20 cellular contexts compared by ENCODE assay signal in the genomic region with DNA sequence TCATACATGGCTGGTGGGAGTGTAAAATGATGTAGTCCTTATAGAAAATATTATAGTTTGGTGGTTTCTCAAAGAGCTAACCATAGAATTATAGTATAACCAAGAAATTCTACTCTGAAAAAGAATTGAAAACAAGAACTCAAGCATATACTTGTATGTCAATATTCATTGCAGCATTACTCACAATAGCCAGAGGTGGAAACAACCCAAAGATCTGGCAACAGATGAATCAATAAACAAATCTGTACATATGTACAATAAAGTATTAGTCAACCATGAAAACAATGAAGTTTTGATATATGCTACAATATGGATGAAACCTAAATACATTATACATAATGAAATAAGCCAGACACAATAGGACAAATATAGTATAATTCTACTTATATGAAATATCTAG. TPM values are rescaled to one million over a fixed set of nuclear protein-coding genes. Genes with fewer than 3 reads are reported as not detected.
A peak's percentile ranks its signal among the peaks of the same experiment; 100 is the strongest.
DNase-seq lines count a peak whose midpoint lies in the region; ATAC-seq and TF ChIP-seq lines count a peak whose summit lies in the region.
"Had no signal": no experiment of that assay in that cellular context is flagged by ENCODE, and none has a peak within 500 bp of the region (broad histone marks: within the 10 kb centered on the region; RNA-seq: fewer than 3 reads in every experiment).

No MANE protein-coding gene starts in this region.

- BruUV-seq in mammary epithelial cell (replicated peaks; lab: Mats Ljungman, UMichigan): no TSS peak
- no TSS peak for BruUV-seq in MCF 10A (replicated peaks; lab: Mats Ljungman, UMichigan)

- H3K36me3 ChIP-seq in mammary epithelial cell (ENCODE audit: insufficient read depth, low read length): no peaks in the 10 kb centered on the region
- no peaks in the 10 kb centered on the region for H3K36me3 ChIP-seq in psoas muscle (ENCODE audit: insufficient read depth in 1 of 2, low read depth in 1 of 2)
- H3K36me3 ChIP-seq in hepatocyte (replicated peaks; ENCODE audit: insufficient read depth, low read depth): no peaks in the 10 kb centered on the region

- H3K9ac ChIP-seq in mammary epithelial cell (ENCODE audit: insufficient read depth, low read length): no peak overlapping the region

- in situ Hi-C loops in mammary epithelial cell (cut with MboI; ENCODE audit: low sequenced_read_pairs in 2 of 2): loop anchor here (10.0 kb wide), 3 partner anchors 529 to 939 kb away; no protein-coding TSS in a partner anchor

- peaks cover 6% of the 10 kb centered on the region for H3K4me1 ChIP-seq in mammary epithelial cell (ENCODE audit: insufficient read depth, low read length)
- H3K4me1 ChIP-seq in psoas muscle: peaks cover 52% of the 10 kb centered on the region
- H3K4me1 ChIP-seq in hepatocyte (ENCODE audit: insufficient read depth): peaks cover 4% of the 10 kb centered on the region
- H3K4me1 ChIP-seq: A549 had no signal

- H3K9me2 ChIP-seq in hepatocyte (replicated peaks; ENCODE audit: insufficient read depth): no peaks in the 10 kb centered on the region

- H2AFZ ChIP-seq in mammary epithelial cell (ENCODE audit: low read depth, low read length): no peak overlapping the region
- H2AFZ ChIP-seq in hepatocyte: no peak overlapping the region

- H3K4me2 ChIP-seq in mammary epithelial cell (ENCODE audit: insufficient read depth, low read depth, low read length) (no peak overlapping the region), hepatocyte (no peak overlapping the region)
- H3K4me2 ChIP-seq: A549 had no signal

- no peak overlapping the region for H3K4me3 Mint-ChIP-seq in MCF 10A (ENCODE audit: unreplicated experiment)
- H3K4me3 Mint-ChIP-seq: CD4-positive, alpha-beta T cell; IgD-negative memory B cell had no signal

- ATAC-seq in psoas muscle (no peak), HG02610 (IDR thresholded peaks at IDR 0.05; ENCODE audit: unreplicated experiment) (no peak)
- ATAC-seq: A549, HCT116, HepG2 had no signal

- H3K4me3 ChIP-seq in mammary epithelial cell (replicated peaks in 1 of 3; ENCODE audit: insufficient read depth in 1 of 3, low read depth in 2 of 3, low read length in 3 of 3) (no peak overlapping the region), epithelial cell of esophagus (ENCODE audit: low read length) (no peak overlapping the region), psoas muscle (no peak overlapping the region), hepatocyte (no peak overlapping the region)
- H3K4me3 ChIP-seq: A549 had no signal

- dilution Hi-C loops in mammary epithelial cell (cut with HindIII; ENCODE audit: low sequenced_read_pairs): no loop called here

- H3K9me3 ChIP-seq in mammary epithelial cell (replicated peaks; ENCODE audit: insufficient read depth, low read length): no peaks in the 10 kb centered on the region
- no peaks in the 10 kb centered on the region for H3K9me3 ChIP-seq in psoas muscle
- no peaks in the 10 kb centered on the region for H3K9me3 ChIP-seq in hepatocyte (ENCODE audit: low read depth)
- H3K9me3 ChIP-seq: A549 had no signal

- H3K4me1 Mint-ChIP-seq in MCF 10A (ENCODE audit: insufficient read depth, unreplicated experiment): peaks cover 7% of the 10 kb centered on the region
- H3K4me1 Mint-ChIP-seq: IgD-negative memory B cell had no signal

- intact Hi-C loops in mammary epithelial cell (cut with micrococcal nuclease): loop anchor here (10.0 kb wide), 1 partner anchor 179 kb away; no protein-coding TSS in a partner anchor
- intact Hi-C loops in MCF 10A (cut with micrococcal nuclease): no loop called here
- intact Hi-C loops in psoas muscle (cut with DNase I): loop anchor here in 1 of 2 donors (5.0 kb wide), 1 partner anchor 501 kb away; the partner anchor contains the start of gene ATP1B1

- no peak overlapping the region for H3K27ac ChIP-seq in mammary epithelial cell (ENCODE audit: insufficient read depth, low read depth, low read length)
- H3K27ac ChIP-seq in psoas muscle: peak overlapping the region; percentile 94
- no peak overlapping the region for H3K27ac ChIP-seq in hepatocyte
- H3K27ac ChIP-seq: 22Rv1, A549, C4-2B had no signal

- H3K27me3 ChIP-seq in mammary epithelial cell (ENCODE audit: insufficient read depth, low read length) (no peaks in the 10 kb centered on the region), psoas muscle (ENCODE audit: insufficient read depth in 3 of 3, low read length in 2 of 3) (no peaks in the 10 kb centered on the region), hepatocyte (no peaks in the 10 kb centered on the region)

- no peak overlapping the region for H3K27ac Mint-ChIP-seq in MCF 10A (ENCODE audit: low read depth, unreplicated experiment)
- H3K27ac Mint-ChIP-seq: CD4-positive, alpha-beta T cell; IgD-negative memory B cell had no signal

- H3K9me3 Mint-ChIP-seq in MCF 10A (ENCODE audit: unreplicated experiment): no peaks in the 10 kb centered on the region
- H3K9me3 Mint-ChIP-seq: CD4-positive, alpha-beta T cell; IgD-negative memory B cell had no signal

- H3K27me3 Mint-ChIP-seq in MCF 10A (ENCODE audit: insufficient read depth, unreplicated experiment): no peaks in the 10 kb centered on the region

- H3K36me3 Mint-ChIP-seq in MCF 10A (ENCODE audit: insufficient read depth, unreplicated experiment): no peaks in the 10 kb centered on the region
- H3K36me3 Mint-ChIP-seq: IgD-negative memory B cell had no signal

- DNase-seq in mammary epithelial cell (peak; percentile 32), MCF 10A (ENCODE audit: unreplicated experiment) (no peak), epithelial cell of esophagus (ENCODE audit: low read depth) (peak; percentile 77), psoas muscle (no peak), hepatocyte (ENCODE audit: low spot score) (no peak)
- no peak for DNase-seq in activated CD4-positive, alpha-beta T cell treated with anti-CD3 and anti-CD28 coated beads, Interleukin-2, amount 50 U/mL, for 1 hour
- DNase-seq: AML-193; CD4-positive, alpha-beta T cell; DMS79 treated with DMSO at 0.1 percent for 48 hours; GF-D8; GOT3; H7 had no signal

- POLR2A ChIA-PET in MCF 10A (lab: Yijun Ruan, JAX): interaction anchor here (0.6 to 1.5 kb wide), 3 partner anchors 29 to 510 kb away, joined by 3 to 4 read pairs (median 3); no protein-coding TSS in a partner anchor

- H4K20me1 ChIP-seq in mammary epithelial cell (ENCODE audit: insufficient read depth, low read length) (no peaks in the 10 kb centered on the region), hepatocyte (ENCODE audit: insufficient read depth, poor library complexity, severe bottlenecking) (no peaks in the 10 kb centered on the region)

- no peak for TF ChIP-seq CTCF in mammary epithelial cell (conservative IDR thresholded peaks at IDR 0.05 in 1 of 2, IDR thresholded peaks at IDR 0.05 in 1 of 2; ENCODE audit: extremely low read depth in 1 of 2, insufficient read depth in 1 of 2, low read depth in 1 of 2, low read length in 2 of 2)
- no peak for TF ChIP-seq CTCF in MCF 10A (IDR thresholded peaks at IDR 0.05; ENCODE audit: unreplicated experiment)
- TF ChIP-seq CTCF in epithelial cell of esophagus (IDR thresholded peaks at IDR 0.05; ENCODE audit: insufficient read depth, low read depth, low read length, missing control alignments): no peak
- no peak for TF ChIP-seq CTCF in psoas muscle (IDR thresholded peaks at IDR 0.05)
- no peak for TF ChIP-seq CTCF in hepatocyte (IDR thresholded peaks at IDR 0.05; ENCODE audit: poor library complexity)

- CTCF ChIA-PET in mammary epithelial cell (lab: Charles Lee; ENCODE audit: low non-redundant PET) (no interaction called here), MCF 10A (lab: Yijun Ruan, JAX) (interaction anchor here (0.6 to 13.0 kb wide), 13 partner anchors 8 to 942 kb away, joined by 3 to 341 read pairs (median 5); partner anchors contain the start of genes ATP1B1, BLZF1 and NME7)

- no peaks in the 10 kb centered on the region for H3K79me2 ChIP-seq in mammary epithelial cell (ENCODE audit: insufficient read depth, low read length)
- H3K79me2 ChIP-seq in hepatocyte: no peaks in the 10 kb centered on the region

RNA-seq across cellular contexts. Expression of gene XCL1, which starts 29.7 kb away (rescaled TPM):
- total RNA-seq in mammary epithelial cell: not detected
- polyA plus RNA-seq in mammary epithelial cell: not detected
- not detected for polyA minus RNA-seq in mammary epithelial cell
- not detected in 2 replicates for total RNA-seq in MCF 10A (2022)
- total RNA-seq in psoas muscle: under 1 TPM in 1 of 4 donors, not detected in 3; 0.28 TPM
- polyA plus RNA-seq in psoas muscle: under 1 TPM in 1 of 3 donors, not detected in 2; 0.03 TPM
- total RNA-seq in hepatocyte: 0.23 TPM in 1 of 2 replicates, not detected in the other
- 0.24 and 0.89 TPM in 2 replicates for polyA plus RNA-seq in hepatocyte
- polyA plus RNA-seq: A549, BJ had no signal

Comparison
In these comparisons a context has a peak if more than half of its experiments do, and no peak if none do; other contexts are left out.
1. DNase-seq: peak in mammary epithelial cell (single experiment) and epithelial cell of esophagus (single experiment); none in MCF 10A (single experiment), psoas muscle (0 of 2), hepatocyte (single experiment) and activated CD4-positive, alpha-beta T cell treated with anti-CD3 and anti-CD28 coated beads, Interleukin-2, amount 50 U/mL, for 1 hour (single experiment).